ENCODE assay signal across 10 cellular contexts in the genomic region with DNA sequence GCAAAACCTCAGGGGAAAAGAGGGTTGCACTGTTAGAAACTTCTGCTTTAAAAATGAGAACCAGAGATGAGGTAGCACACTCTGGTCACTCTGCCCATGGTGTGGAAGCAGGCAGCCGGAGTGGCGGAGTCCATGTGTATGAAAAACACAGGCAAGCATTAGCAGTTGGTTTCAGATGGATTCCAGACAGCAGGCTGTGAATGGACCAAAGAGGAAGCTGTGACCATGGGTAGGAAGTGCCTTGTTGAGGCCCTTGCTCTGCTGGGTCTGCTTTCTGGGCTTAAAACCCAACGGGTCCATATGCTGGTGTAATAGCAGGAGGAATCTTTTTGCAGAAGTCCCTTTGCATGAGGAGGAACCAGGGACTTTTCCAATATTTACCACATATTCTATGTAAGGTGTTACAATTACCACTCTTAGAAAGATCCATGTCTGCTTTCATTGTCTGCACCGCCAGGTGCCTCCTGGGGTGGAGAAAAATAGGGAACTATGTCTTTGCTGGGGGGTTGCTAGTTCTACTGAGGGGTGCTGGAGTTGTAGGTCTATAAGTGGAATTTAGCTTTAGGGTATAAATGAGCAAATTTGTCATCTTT.
DNase-seq lines count a peak whose midpoint lies in the region; ATAC-seq and TF ChIP-seq lines count a peak whose summit lies in the region.
"Had no signal": no experiment of that assay in that cellular context is flagged by ENCODE, and none has a peak within 500 bp of the region (broad histone marks: within the 10 kb centered on the region; RNA-seq: fewer than 3 reads in every experiment).

No MANE protein-coding gene starts in this region.

- H3K36me3 ChIP-seq in HUES6 (ENCODE audit: control insufficient read depth, insufficient read depth, low read length), result no peaks in the 10 kb centered on the region
- no peaks in the 10 kb centered on the region for H3K36me3 ChIP-seq in endodermal cell (ENCODE audit: control insufficient read depth, insufficient read depth, low read length)
- H3K36me3 ChIP-seq in testis (ENCODE audit: low read depth, missing control alignments), result no peaks in the 10 kb centered on the region
- H3K36me3 ChIP-seq: breast epithelium had no signal

- H3K4me1 ChIP-seq in HUES6 (ENCODE audit: control insufficient read depth, insufficient read depth, low read length) (peaks cover 60% of the 10 kb centered on the region), endodermal cell (ENCODE audit: control insufficient read depth, insufficient read depth, low read length) (peaks cover 17% of the 10 kb centered on the region), testis (peaks cover 2% of the 10 kb centered on the region)
- H3K4me1 ChIP-seq: breast epithelium had no signal

- H3K4me3 ChIP-seq in HUES6 (ENCODE audit: low read depth, low read length), result no peak overlapping the region
- H3K4me3 ChIP-seq in endodermal cell (ENCODE audit: low read length), result no peak overlapping the region
- H3K4me3 ChIP-seq in testis, result no peak overlapping the region
- H3K4me3 ChIP-seq: breast epithelium had no signal

- no peaks in the 10 kb centered on the region for H3K27me3 Mint-ChIP-seq in activated T-cell treated with anti-CD3 and anti-CD28 coated beads, Interleukin-2, amount 50 U/mL, for 24 hours
- no peaks in the 10 kb centered on the region for H3K27me3 Mint-ChIP-seq in endodermal cell (ENCODE audit: insufficient read depth)

- H3K9me3 Mint-ChIP-seq in activated T-cell treated with anti-CD3 and anti-CD28 coated beads, Interleukin-2, amount 50 U/mL, for 24 hours, result no peaks in the 10 kb centered on the region
- H3K9me3 Mint-ChIP-seq in endodermal cell, result no peaks in the 10 kb centered on the region

- peak overlapping the region; percentile 23 for H3K4me3 Mint-ChIP-seq in activated T-cell treated with anti-CD3 and anti-CD28 coated beads, Interleukin-2, amount 50 U/mL, for 24 hours
- H3K4me3 Mint-ChIP-seq in endodermal cell, result no peak overlapping the region

- no peaks in the 10 kb centered on the region for H3K9me3 ChIP-seq in HUES6 (ENCODE audit: control insufficient read depth, insufficient read depth, low read depth, low read length)
- H3K9me3 ChIP-seq in endodermal cell (ENCODE audit: control insufficient read depth, low read length), result no peaks in the 10 kb centered on the region
- no peaks in the 10 kb centered on the region for H3K9me3 ChIP-seq in testis
- H3K9me3 ChIP-seq: breast epithelium had no signal

- DNase-seq in activated T-cell treated with anti-CD3 and anti-CD28 coated beads, Interleukin-2, amount 50 U/mL, for 24 hours, result no peak
- no peak for DNase-seq in activated T-cell treated with anti-CD3 and anti-CD28 coated beads, Interleukin-2, amount 50 U/mL, for 48 hours
- DNase-seq in endodermal cell, result no peak
- peak; percentile 25 for DNase-seq in testis
- no peak for DNase-seq in foreskin melanocyte
- no peak for DNase-seq in cerebellum (ENCODE audit: low spot score)
- DNase-seq: H7 had no signal

- ATAC-seq in HG03039 (IDR thresholded peaks at IDR 0.05; ENCODE audit: unreplicated experiment), result no peak

- H3K4me1 Mint-ChIP-seq in activated T-cell treated with anti-CD3 and anti-CD28 coated beads, Interleukin-2, amount 50 U/mL, for 24 hours (ENCODE audit: low read depth), result peaks cover 72% of the 10 kb centered on the region
- H3K4me1 Mint-ChIP-seq in endodermal cell, result peaks cover 45% of the 10 kb centered on the region

- no peaks in the 10 kb centered on the region for H3K36me3 Mint-ChIP-seq in activated T-cell treated with anti-CD3 and anti-CD28 coated beads, Interleukin-2, amount 50 U/mL, for 24 hours (ENCODE audit: low read depth)
- no peaks in the 10 kb centered on the region for H3K36me3 Mint-ChIP-seq in endodermal cell (ENCODE audit: low read depth)

- 82 to 83% methylated on average over 1 to 4 of the region's 4 CpGs for WGBS in endodermal cell (ENCODE audit: insufficient coverage in 1 of 2, insufficient read length in 1 of 2), 2 experiments
- WGBS in testis, 2 donors, result 88 to 95% methylated on average over 4 of the region's 4 CpGs

- peak overlapping the region; percentile 78 for H3K27ac Mint-ChIP-seq in activated T-cell treated with anti-CD3 and anti-CD28 coated beads, Interleukin-2, amount 50 U/mL, for 24 hours
- H3K27ac Mint-ChIP-seq in endodermal cell, result peak overlapping the region; percentile 98

- H3K9ac ChIP-seq in HUES6 (ENCODE audit: low read length) (peak overlapping the region; percentile 86), endodermal cell (ENCODE audit: extremely low read depth, low read length, poor library complexity, severe bottlenecking) (no peak overlapping the region)

- no peak for TF ChIP-seq POLR2A in testis (IDR thresholded peaks at IDR 0.05)

- intact Hi-C loops in testis (cut with DNase I; ENCODE audit: low total_unique reads), result no loop called here

- H3K27me3 ChIP-seq in HUES6 (ENCODE audit: control insufficient read depth, insufficient read depth, low read length), result no peaks in the 10 kb centered on the region
- H3K27me3 ChIP-seq in endodermal cell (ENCODE audit: control insufficient read depth, insufficient read depth, low read length, poor library complexity, severe bottlenecking), result no peaks in the 10 kb centered on the region
- no peaks in the 10 kb centered on the region for H3K27me3 ChIP-seq in testis
- H3K27me3 ChIP-seq: breast epithelium had no signal

- no peak for TF ChIP-seq CTCF in endodermal cell (conservative IDR thresholded peaks at IDR 0.05)
- TF ChIP-seq CTCF in testis (IDR thresholded peaks at IDR 0.05), result no peak

- H3K27ac ChIP-seq in HUES6 (ENCODE audit: low read depth, low read length) (peak overlapping the region; percentile 92; the same call in 1 of the 2 replicates), endodermal cell (ENCODE audit: low read depth, low read length) (no peak overlapping the region), testis (no peak overlapping the region)
